Comparison of ENCODE assay signal across 23 cellular contexts in the genomic region with DNA sequence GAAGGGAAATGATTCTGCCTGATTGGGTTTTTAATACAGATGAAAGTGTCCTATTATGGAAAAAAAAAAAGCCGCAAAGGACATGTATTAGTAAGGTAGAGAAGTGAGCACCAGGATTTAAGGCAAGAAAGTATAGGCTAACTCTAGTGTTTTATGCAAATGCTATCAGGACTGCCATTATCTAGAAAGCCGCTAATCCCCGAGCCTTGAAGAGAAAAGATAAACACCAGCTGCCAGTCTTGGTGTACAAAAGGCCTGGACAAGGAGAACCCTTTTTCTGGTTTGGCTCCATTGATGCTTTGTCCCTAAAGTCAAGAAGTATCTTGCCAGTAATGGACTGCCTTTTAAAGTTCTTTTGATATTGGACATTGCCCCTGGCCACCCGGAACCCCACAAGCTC. TPM values are rescaled to one million over a fixed set of nuclear protein-coding genes. Genes with fewer than 3 reads are reported as not detected.
A peak's percentile ranks its signal among the peaks of the same experiment; 100 is the strongest.
DNase-seq lines count a peak whose midpoint lies in the region; FAIRE-seq and TF ChIP-seq lines count a peak whose summit lies in the region.
"Had no signal": no experiment of that assay in that cellular context is flagged by ENCODE, and none has a peak within 500 bp of the region (broad histone marks: within the 10 kb centered on the region; RNA-seq: fewer than 3 reads in every experiment).

No MANE protein-coding gene starts in this region.

- no peak for TF ChIP-seq CTCF in astrocyte (IDR thresholded peaks at IDR 0.05; ENCODE audit: insufficient read depth, low read depth, low read length)
- TF ChIP-seq CTCF in endodermal cell (conservative IDR thresholded peaks at IDR 0.05): no peak

- H3K4me1 ChIP-seq in astrocyte (ENCODE audit: insufficient read depth, low read length) (no peaks in the 10 kb centered on the region), mesendoderm (ENCODE audit: control insufficient read depth, low read depth, low read length) (peaks cover 2% of the 10 kb centered on the region), endodermal cell (ENCODE audit: control insufficient read depth, insufficient read depth, low read length) (peaks cover 11% of the 10 kb centered on the region)

- H2BK5ac ChIP-seq in mesendoderm (ENCODE audit: low read length): no peak overlapping the region

- H2AFZ ChIP-seq in astrocyte (ENCODE audit: low read depth, low read length): no peak overlapping the region
- H2AFZ ChIP-seq: GM23248, PC-9 had no signal

- H2AK5ac ChIP-seq in mesendoderm (ENCODE audit: low read length): no peak overlapping the region

- H3K79me2 ChIP-seq in astrocyte (ENCODE audit: insufficient read depth, low read length) (no peaks in the 10 kb centered on the region), mesendoderm (ENCODE audit: control insufficient read depth, insufficient read depth, low read length) (no peaks in the 10 kb centered on the region)

- H3K4me3 Mint-ChIP-seq in astrocyte (ENCODE audit: unreplicated experiment): peak overlapping the region; percentile 21
- no peak overlapping the region for H3K4me3 Mint-ChIP-seq in endodermal cell
- H3K4me3 Mint-ChIP-seq: CD8-positive, alpha-beta T cell; H9 had no signal

- H4K20me1 ChIP-seq in astrocyte (ENCODE audit: insufficient read depth, low read length): no peaks in the 10 kb centered on the region

- no peaks in the 10 kb centered on the region for H3K27me3 ChIP-seq in astrocyte (ENCODE audit: insufficient read depth, low read length)
- H3K27me3 ChIP-seq in mesendoderm (ENCODE audit: insufficient read depth, low read length, poor library complexity): no peaks in the 10 kb centered on the region
- peaks cover 68% of the 10 kb centered on the region for H3K27me3 ChIP-seq in endodermal cell (ENCODE audit: control insufficient read depth, insufficient read depth, low read length, poor library complexity, severe bottlenecking)

- no peak overlapping the region for H2BK120ac ChIP-seq in mesendoderm (ENCODE audit: low read depth, low read length)

- no peak overlapping the region for H2BK15ac ChIP-seq in mesendoderm (replicated peaks; ENCODE audit: low read depth)

- H3K27ac ChIP-seq in astrocyte (ENCODE audit: low read depth, low read length): no peak overlapping the region
- H3K27ac ChIP-seq in mesendoderm (ENCODE audit: low read depth, low read length): no peak overlapping the region
- no peak overlapping the region for H3K27ac ChIP-seq in endodermal cell (ENCODE audit: low read depth, low read length)
- H3K27ac ChIP-seq: GM23248, PC-9 had no signal

- H3K9me3 Mint-ChIP-seq in astrocyte (ENCODE audit: unreplicated experiment): peaks cover 1% of the 10 kb centered on the region
- peaks cover 12% of the 10 kb centered on the region for H3K9me3 Mint-ChIP-seq in endodermal cell
- H3K9me3 Mint-ChIP-seq: CD8-positive, alpha-beta T cell had no signal

- H3K36me3 Mint-ChIP-seq in astrocyte (ENCODE audit: low read depth, unreplicated experiment): no peaks in the 10 kb centered on the region
- H3K36me3 Mint-ChIP-seq in endodermal cell (ENCODE audit: low read depth): no peaks in the 10 kb centered on the region
- H3K36me3 Mint-ChIP-seq: CD8-positive, alpha-beta T cell had no signal

- H3K4me1 Mint-ChIP-seq in astrocyte (ENCODE audit: low read depth, unreplicated experiment) (no peaks in the 10 kb centered on the region), endodermal cell (peaks cover 22% of the 10 kb centered on the region)

- WGBS in mesendoderm (ENCODE audit: extremely low coverage, insufficient coverage, low lambda C conversion rate): no CpG with 5 or more reads among the region's 4 CpGs
- 80 to 91% methylated on average over 3 to 4 of the region's 4 CpGs for WGBS in endodermal cell (ENCODE audit: insufficient coverage in 1 of 2, insufficient read length in 1 of 2), 2 experiments

- H3K4me2 ChIP-seq in astrocyte (ENCODE audit: low read length) (no peak overlapping the region), mesendoderm (ENCODE audit: low read length) (no peak overlapping the region)
- H3K4me2 ChIP-seq: PC-9 had no signal

- H3K79me1 ChIP-seq in mesendoderm (ENCODE audit: low read length): no peaks in the 10 kb centered on the region

- peaks cover 11% of the 10 kb centered on the region for H3K27me3 Mint-ChIP-seq in astrocyte (ENCODE audit: low read depth, unreplicated experiment)
- peaks cover 62% of the 10 kb centered on the region for H3K27me3 Mint-ChIP-seq in endodermal cell (ENCODE audit: insufficient read depth)

- H3K4me3 ChIP-seq in astrocyte (ENCODE audit: insufficient read depth, low read depth, low read length) (no peak overlapping the region), mesendoderm (ENCODE audit: low read length) (no peak overlapping the region), endodermal cell (ENCODE audit: low read length) (no peak overlapping the region)
- H3K4me3 ChIP-seq: GM23248, PC-9 had no signal

- H3K23ac ChIP-seq in mesendoderm (ENCODE audit: low read length): no peak overlapping the region

- H3K9ac ChIP-seq in astrocyte (ENCODE audit: low read length): no peak overlapping the region
- H3K9ac ChIP-seq in mesendoderm (ENCODE audit: low read length): no peak overlapping the region
- H3K9ac ChIP-seq in endodermal cell (ENCODE audit: extremely low read depth, low read length, poor library complexity, severe bottlenecking): no peak overlapping the region
- H3K9ac ChIP-seq: GM23248 had no signal

- H3K27ac Mint-ChIP-seq in astrocyte (ENCODE audit: unreplicated experiment): no peak overlapping the region
- no peak overlapping the region for H3K27ac Mint-ChIP-seq in endodermal cell
- H3K27ac Mint-ChIP-seq: CD8-positive, alpha-beta T cell; H9 had no signal

- no peak overlapping the region for H3K18ac ChIP-seq in mesendoderm (ENCODE audit: low read length)

- FAIRE-seq in astrocyte (lab: Jason Lieb, UNC): no peak
- no peak for FAIRE-seq in HTR-8/SVneo (lab: Jason Lieb, UNC)
- FAIRE-seq: HepG2 had no signal

- DNase-seq in D341Med (ENCODE audit: low spot score) (peak; percentile 55), NCI-H2171 treated with DMSO at 0.1 percent for 48 hours (lab: John Stamatoyannopoulos, UW) (peak; percentile 29), astrocyte (ENCODE audit: low read depth) (no peak), mesendoderm (peak; percentile 54), hepatic stellate cell (ENCODE audit: low spot score) (no peak), HTR-8/SVneo (ENCODE audit: insufficient read length, low spot score) (no peak), endodermal cell (no peak)
- DNase-seq: AML-193; C1 segment of cervical spinal cord; CD8-positive, alpha-beta T cell; GM23248; H9; KBM-7; MM.1S; NCI-H1048; NCI-H1417 treated with DMSO at 0.1 percent for 48 hours; NCI-H187 treated with DMSO at 0.1 percent for 48 hours; NCI-H446; NCI-H69; PC-9; RPMI8226; SHP77 had no signal

- no peak overlapping the region for H3K56ac ChIP-seq in mesendoderm (ENCODE audit: low read length)

- no peak overlapping the region for H4K8ac ChIP-seq in mesendoderm (ENCODE audit: low read depth, low read length)

- H3K9me3 ChIP-seq in astrocyte (ENCODE audit: insufficient read depth, low read depth, low read length) (no peaks in the 10 kb centered on the region), endodermal cell (ENCODE audit: control insufficient read depth, low read length) (peaks cover 9% of the 10 kb centered on the region)

- no peak overlapping the region for H3K4ac ChIP-seq in mesendoderm (ENCODE audit: low read depth, low read length)

- H4K5ac ChIP-seq in mesendoderm (ENCODE audit: low read length): no peak overlapping the region

- H3K36me3 ChIP-seq in astrocyte (ENCODE audit: insufficient read depth, low read length) (no peaks in the 10 kb centered on the region), mesendoderm (ENCODE audit: control insufficient read depth, insufficient read depth, low read length) (no peaks in the 10 kb centered on the region), endodermal cell (ENCODE audit: control insufficient read depth, insufficient read depth, low read length) (no peaks in the 10 kb centered on the region)

RNA-seq across cellular contexts. Expression of a gene that starts 8.6 kb away (rescaled TPM):
- total RNA-seq in astrocyte (15.8 and 20.6 TPM in 2 replicates), endodermal cell (10 to 100 TPM; 32.7 to 33.1 TPM)
- 28.6 TPM for polyA plus RNA-seq in mesendoderm (2013, experiment 1 of 2)
- 30.5 TPM for polyA plus RNA-seq in mesendoderm (2013, experiment 2 of 2)
- polyA plus RNA-seq in endodermal cell (2013, experiment 1 of 2): 44.2 TPM
- 43.3 TPM for polyA plus RNA-seq in endodermal cell (2013, experiment 2 of 2)

RNA-seq across cellular contexts. Expression of a gene that starts 58.7 kb away (rescaled TPM):
- 34.1 and 38.6 TPM in 2 replicates for total RNA-seq in astrocyte
- 263 TPM for polyA plus RNA-seq in mesendoderm (2013, experiment 1 of 2)
- polyA plus RNA-seq in mesendoderm (2013, experiment 2 of 2): 257 TPM
- 100 to 1,000 TPM in 1 of 2 donors, 10 to 100 TPM in 1; 97.5 to 139 TPM for total RNA-seq in endodermal cell
- polyA plus RNA-seq in endodermal cell (2013, experiment 1 of 2): 180 TPM
- polyA plus RNA-seq in endodermal cell (2013, experiment 2 of 2): 174 TPM

RNA-seq across cellular contexts. Expression of a gene that starts 59.1 kb away (rescaled TPM):
- total RNA-seq in astrocyte (25.2 and 27.3 TPM in 2 replicates), endodermal cell (10 to 100 TPM; 35.0 to 40.6 TPM)
- polyA plus RNA-seq in mesendoderm (2013, experiment 1 of 2): 10.7 TPM
- polyA plus RNA-seq in mesendoderm (2013, experiment 2 of 2): 8.9 TPM
- 39.7 TPM for polyA plus RNA-seq in endodermal cell (2013, experiment 1 of 2)
- 39.5 TPM for polyA plus RNA-seq in endodermal cell (2013, experiment 2 of 2)

Comparison
In these comparisons a context has a peak if more than half of its experiments do, and no peak if none do; other contexts are left out.
1. DNase-seq: peak in D341Med (single experiment), NCI-H2171 treated with DMSO at 0.1 percent for 48 hours (single experiment) and mesendoderm (single experiment); none in astrocyte (single experiment), hepatic stellate cell (single experiment), HTR-8/SVneo (single experiment) and endodermal cell (single experiment).